In genomic region chr2:55014962-55015939, GRCh38 we compare ENCODE assay signal across 1 cellular context.
TF ChIP-seq lines count a peak whose summit lies in the region.

No MANE protein-coding gene starts in this region.

TF ChIP-seq in H1, 55 proteins besides CTCF, POLR2A, EP300 and RAD21:
- TF ChIP-seq TCF12 (IDR thresholded peaks at IDR 0.05; ENCODE audit: low read depth, low read length), result no peak
- 0 out of 4 replicates have a peak, but pooled peaks of 1 of the 2 experiments have one; percentile 38 for TF ChIP-seq HDAC2 (IDR thresholded peaks at IDR 0.05; ENCODE audit: borderline replicate concordance in 1 of 2, low read depth in 2 of 2, low read length in 2 of 2)
